In genomic region chr6:151807513-151808330, GRCh38 we compare ENCODE assay signal across 8 cellular contexts. TPM values are rescaled to one million over a fixed set of nuclear protein-coding genes. Genes with fewer than 3 reads are reported as not detected.
DNase-seq lines count a peak whose midpoint lies in the region; ATAC-seq and TF ChIP-seq lines count a peak whose summit lies in the region.

Gene ESR1 (plus strand): TSS chr6:151807682. CDS start chr6:151807913, 231 bp downstream.

- no peaks in the 10 kb centered on the region for H3K36me3 ChIP-seq in BLaER1 treated with 17β-estradiol and CSF1 and Interleukin-3, amounts not matched to agents 10 nM and 100 nM
- H3K36me3 ChIP-seq in left lung (no peaks in the 10 kb centered on the region), thymus (ENCODE audit: control insufficient read depth, insufficient read depth) (no peaks in the 10 kb centered on the region)

- WGBS in thymus: 2% methylated on average over 67 of the region's 67 CpGs

- H4K20me1 ChIP-seq in BLaER1 treated with 17β-estradiol and CSF1 and Interleukin-3, amounts not matched to agents 10 nM and 100 nM: peaks cover 0 to 16% (median 0%) of the 10 kb centered on the region in 11 experiments; a peak in 7 of 22 replicates

- DNase-seq in T47D (ENCODE audit: low read depth in 1 of 2, low spot score in 1 of 2) (peak; percentile 65 to 97), left lung (peak in 1 of 2 donors; percentile 82), NCI-H128 (lab: John Stamatoyannopoulos, UW; ENCODE audit: unreplicated experiment) (no peak), AG08395 (ENCODE audit: low spot score) (no peak), cerebellum (ENCODE audit: low spot score) (no peak)

- peaks cover 48 to 56% (median 51%) of the 10 kb centered on the region in 11 experiments for H3K27me3 ChIP-seq in BLaER1 treated with 17β-estradiol and CSF1 and Interleukin-3, amounts not matched to agents 10 nM and 100 nM
- H3K27me3 ChIP-seq in left lung: peaks cover 36 to 79% of the 10 kb centered on the region in 2 donors
- H3K27me3 ChIP-seq in thymus (ENCODE audit: control insufficient read depth, insufficient read depth): peaks cover 29% of the 10 kb centered on the region

- H3K9me3 ChIP-seq in BLaER1 treated with 17β-estradiol and CSF1 and Interleukin-3, amounts not matched to agents 10 nM and 100 nM (replicated peaks in 1 of 11): peaks cover 0 to 18% (median 12%) of the 10 kb centered on the region in 11 experiments; a peak in 12 of 22 replicates
- H3K9me3 ChIP-seq in left lung (no peaks in the 10 kb centered on the region), thymus (ENCODE audit: control insufficient read depth) (no peaks in the 10 kb centered on the region)

- peak within 1 kb of the TSS in 1 of 11 experiments; percentile 32; a peak in 2 of 22 replicates for H3K27ac ChIP-seq in BLaER1 treated with 17β-estradiol and CSF1 and Interleukin-3, amounts not matched to agents 10 nM and 100 nM
- H3K27ac ChIP-seq in left lung (no peak within 1 kb of the TSS), thymus (ENCODE audit: low read depth) (no peak within 1 kb of the TSS)

- peak; percentile 45 for ATAC-seq in HG03159 (IDR thresholded peaks at IDR 0.05; ENCODE audit: unreplicated experiment)
- peak; percentile 49 for ATAC-seq in left lung

- intact Hi-C loops in left lung (cut with DNase I): no loop called here

- H3K4me3 ChIP-seq in BLaER1 treated with 17β-estradiol and CSF1 and Interleukin-3, amounts not matched to agents 10 nM and 100 nM: peak within 1 kb of the TSS; percentile 41 to 64 (median 56)
- H3K4me3 ChIP-seq in left lung: peak within 1 kb of the TSS; percentile 27 to 40
- peak within 1 kb of the TSS; percentile 19 for H3K4me3 ChIP-seq in thymus (ENCODE audit: low read length)

- TF ChIP-seq CTCF in left lung (IDR thresholded peaks at IDR 0.05): no peak

- H3K4me2 ChIP-seq in BLaER1 treated with 17β-estradiol and CSF1 and Interleukin-3, amounts not matched to agents 10 nM and 100 nM: peak within 1 kb of the TSS; percentile 89 to 99 (median 94)

- peaks cover 17 to 32% (median 23%) of the 10 kb centered on the region in 10 experiments for H3K4me1 ChIP-seq in BLaER1 treated with 17β-estradiol and CSF1 and Interleukin-3, amounts not matched to agents 10 nM and 100 nM
- H3K4me1 ChIP-seq in left lung: peaks cover 9 to 23% of the 10 kb centered on the region in 2 donors
- no peaks in the 10 kb centered on the region for H3K4me1 ChIP-seq in thymus (ENCODE audit: control insufficient read depth, insufficient read depth, low read length)

- in situ Hi-C loops in T47D (cut with HindIII; ENCODE audit: low pct_unique_long_range_greater_than_20kb, low sequenced_read_pairs): no loop called here

- peak within 1 kb of the TSS in 8 of 11 experiments; percentile 2 to 60 (median 27); a peak in 12 of 22 replicates for H3K9ac ChIP-seq in BLaER1 treated with 17β-estradiol and CSF1 and Interleukin-3, amounts not matched to agents 10 nM and 100 nM

RNA-seq across cellular contexts. Expression of gene ESR1, which starts in this region (rescaled TPM):
- 1 to 10 TPM; 2.2 to 2.7 TPM for total RNA-seq in left lung
- polyA plus RNA-seq in thymus: 1.2 TPM
- total RNA-seq in cerebellum: 0.09 TPM

Comparison
In these comparisons a context has a peak if more than half of its experiments do, and no peak if none do; other contexts are left out.
1. DNase-seq: peak in T47D (2 of 2); none in NCI-H128 (single experiment), AG08395 (single experiment) and cerebellum (single experiment).
2. Peak in every context shown above with its lines, with median percentiles within 50 percentile points of each other: H3K4me3 ChIP-seq.